Comparison of ENCODE assay signal across 15 cellular contexts in genomic region chr4:152245706-152246105, GRCh38.
DNase-seq lines count a peak whose midpoint lies in the region; ATAC-seq and TF ChIP-seq lines count a peak whose summit lies in the region.
"Had no signal": no experiment of that assay in that cellular context is flagged by ENCODE, and none has a peak within 500 bp of the region (broad histone marks: within the 10 kb centered on the region; RNA-seq: fewer than 3 reads in every experiment).

No MANE protein-coding gene starts in this region.

- H3K9me3 Mint-ChIP-seq in activated CD4-positive, alpha-beta T cell treated with anti-CD3 and anti-CD28 coated beads, Interleukin-2, amount 10 ng/mL, durations not matched to agents 24 days and 14 days, result peaks cover 16% of the 10 kb centered on the region
- no peaks in the 10 kb centered on the region for H3K9me3 Mint-ChIP-seq in HFFc6
- no peaks in the 10 kb centered on the region for H3K9me3 Mint-ChIP-seq in chondrocyte (ENCODE audit: low read depth)
- H3K9me3 Mint-ChIP-seq: CD4-positive, alpha-beta memory T cell; H9 had no signal

- H3K4me3 Mint-ChIP-seq in activated CD4-positive, alpha-beta T cell treated with anti-CD3 and anti-CD28 coated beads, Interleukin-2, amount 10 ng/mL, durations not matched to agents 24 days and 14 days, result no peak overlapping the region
- H3K4me3 Mint-ChIP-seq in HFFc6 (no peak overlapping the region), chondrocyte (ENCODE audit: unreplicated experiment) (no peak overlapping the region)
- H3K4me3 Mint-ChIP-seq: B cell, H9 had no signal

- no peaks in the 10 kb centered on the region for H3K36me3 Mint-ChIP-seq in activated CD4-positive, alpha-beta T cell treated with anti-CD3 and anti-CD28 coated beads, Interleukin-2, amount 10 ng/mL, durations not matched to agents 24 days and 14 days (ENCODE audit: low read depth)
- H3K36me3 Mint-ChIP-seq in HFFc6 (ENCODE audit: low read depth), result no peaks in the 10 kb centered on the region
- no peaks in the 10 kb centered on the region for H3K36me3 Mint-ChIP-seq in chondrocyte (ENCODE audit: low read depth)
- H3K36me3 Mint-ChIP-seq: CD4-positive, alpha-beta memory T cell had no signal

- TF ChIP-seq CTCF in HFFc6 (IDR thresholded peaks at IDR 0.05) (no peak), chondrocyte (IDR thresholded peaks at IDR 0.05) (no peak)

- peak; percentile 25 for DNase-seq in activated CD4-positive, alpha-beta T cell treated with anti-CD3 and anti-CD28 coated beads, Interleukin-2, amount 10 ng/mL, durations not matched to agents 24 days and 14 days
- no peak for DNase-seq in activated CD4-positive, alpha-beta T cell treated with anti-CD3 and anti-CD28 coated beads for 1 hour
- DNase-seq in HFFc6 (peak; percentile 10), chondrocyte (ENCODE audit: low spot score) (no peak), C1 segment of cervical spinal cord (lab: John Stamatoyannopoulos, UW) (no peak)
- no peak for DNase-seq in stimulated activated CD8-positive, alpha-beta memory T cell treated with anti-CD3 and anti-CD28 coated beads, Interleukin-4, amount 100 ng/mL, for 48 hours
- DNase-seq: 8988T; ACHN; CD4-positive, alpha-beta memory T cell; DMS79; GDM1; GOT3; H9 had no signal

- peaks cover 19% of the 10 kb centered on the region for H3K4me1 Mint-ChIP-seq in activated CD4-positive, alpha-beta T cell treated with anti-CD3 and anti-CD28 coated beads, Interleukin-2, amount 10 ng/mL, durations not matched to agents 24 days and 14 days
- peaks cover 18% of the 10 kb centered on the region for H3K4me1 Mint-ChIP-seq in HFFc6 (ENCODE audit: low read depth)
- peaks cover 47% of the 10 kb centered on the region for H3K4me1 Mint-ChIP-seq in chondrocyte (ENCODE audit: low read depth)
- H3K4me1 Mint-ChIP-seq: B cell had no signal

- intact Hi-C loops in activated CD4-positive, alpha-beta T cell treated with anti-CD3 and anti-CD28 coated beads, Interleukin-2, amount 10 ng/mL, durations not matched to agents 24 days and 14 days (cut with micrococcal nuclease), result no loop called here

- no peak overlapping the region for H3K27ac Mint-ChIP-seq in activated CD4-positive, alpha-beta T cell treated with anti-CD3 and anti-CD28 coated beads, Interleukin-2, amount 10 ng/mL, durations not matched to agents 24 days and 14 days
- H3K27ac Mint-ChIP-seq in HFFc6, result no peak overlapping the region
- peak overlapping the region; percentile 55 for H3K27ac Mint-ChIP-seq in chondrocyte (ENCODE audit: unreplicated experiment)
- H3K27ac Mint-ChIP-seq: B cell, H9 had no signal

- H3K27me3 Mint-ChIP-seq in activated CD4-positive, alpha-beta T cell treated with anti-CD3 and anti-CD28 coated beads, Interleukin-2, amount 10 ng/mL, durations not matched to agents 24 days and 14 days, result peaks cover 6% of the 10 kb centered on the region
- H3K27me3 Mint-ChIP-seq in HFFc6 (ENCODE audit: insufficient read depth), result peaks cover 12% of the 10 kb centered on the region
- H3K27me3 Mint-ChIP-seq in chondrocyte (ENCODE audit: low read depth), result no peaks in the 10 kb centered on the region
- H3K27me3 Mint-ChIP-seq: CD4-positive, alpha-beta memory T cell had no signal

- ATAC-seq in HG02623 (IDR thresholded peaks at IDR 0.05; ENCODE audit: unreplicated experiment), result no peak

Comparison
In these comparisons a context has a peak if more than half of its experiments do, and no peak if none do; other contexts are left out.
1. DNase-seq: peak in activated CD4-positive, alpha-beta T cell treated with anti-CD3 and anti-CD28 coated beads, Interleukin-2, amount 10 ng/mL, durations not matched to agents 24 days and 14 days (single experiment) and HFFc6 (single experiment); none in activated CD4-positive, alpha-beta T cell treated with anti-CD3 and anti-CD28 coated beads for 1 hour (single experiment), chondrocyte (single experiment), C1 segment of cervical spinal cord (0 of 14) and stimulated activated CD8-positive, alpha-beta memory T cell treated with anti-CD3 and anti-CD28 coated beads, Interleukin-4, amount 100 ng/mL, for 48 hours (single experiment).